In genomic region chr7:95335093-95335492, GRCh38 we compare ENCODE assay signal across 15 cellular contexts. TPM values are rescaled to one million over a fixed set of nuclear protein-coding genes. Genes with fewer than 3 reads are reported as not detected.
DNase-seq lines count a peak whose midpoint lies in the region; ATAC-seq, FAIRE-seq and TF ChIP-seq lines count a peak whose summit lies in the region.
"Had no signal": no experiment of that assay in that cellular context is flagged by ENCODE, and none has a peak within 500 bp of the region (broad histone marks: within the 10 kb centered on the region; RNA-seq: fewer than 3 reads in every experiment).

No MANE protein-coding gene starts in this region.

- no peak for ATAC-seq in gastroesophageal sphincter

- no TSS peak for BruUV-seq in mammary epithelial cell (replicated peaks; lab: Mats Ljungman, UMichigan)

- dilution Hi-C loops in mammary epithelial cell (cut with HindIII; ENCODE audit: low sequenced_read_pairs), result no loop called here

- peak overlapping the region; percentile 50 for H3K4me2 ChIP-seq in mammary epithelial cell (ENCODE audit: insufficient read depth, low read depth, low read length)
- H3K4me2 ChIP-seq: BLaER1 had no signal

- FAIRE-seq in HTR-8/SVneo (lab: Jason Lieb, UNC), result no peak

- TF ChIP-seq CTCF in AG09309 (IDR thresholded peaks at IDR 0.05; ENCODE audit: control insufficient read depth, insufficient read depth, low read depth, low read length, missing control alignments) (no peak), mammary epithelial cell (conservative IDR thresholded peaks at IDR 0.05 in 1 of 2, IDR thresholded peaks at IDR 0.05 in 1 of 2; ENCODE audit: extremely low read depth in 1 of 2, insufficient read depth in 1 of 2, low read depth in 1 of 2, low read length in 2 of 2) (no peak), gastroesophageal sphincter (IDR thresholded peaks at IDR 0.05) (no peak), transverse colon (IDR thresholded peaks at IDR 0.05) (no peak)

- peaks cover 20% of the 10 kb centered on the region for H3K4me1 ChIP-seq in mammary epithelial cell (ENCODE audit: insufficient read depth, low read length)
- no peaks in the 10 kb centered on the region for H3K4me1 ChIP-seq in gastroesophageal sphincter
- peaks cover 0 to 4% (median 0%) of the 10 kb centered on the region in 4 donors for H3K4me1 ChIP-seq in transverse colon
- H3K4me1 ChIP-seq: SJSA1 had no signal

- no peaks in the 10 kb centered on the region for H3K79me2 ChIP-seq in mammary epithelial cell (ENCODE audit: insufficient read depth, low read length)

- H3K36me3 ChIP-seq in mammary epithelial cell (ENCODE audit: insufficient read depth, low read length), result no peaks in the 10 kb centered on the region
- no peaks in the 10 kb centered on the region for H3K36me3 ChIP-seq in gastroesophageal sphincter
- no peaks in the 10 kb centered on the region for H3K36me3 ChIP-seq in transverse colon
- H3K36me3 ChIP-seq: BLaER1, ovary, SJSA1, upper lobe of left lung had no signal

- in situ Hi-C loops in mammary epithelial cell (cut with MboI; ENCODE audit: low sequenced_read_pairs in 2 of 2) (no loop called here), transverse colon (cut with MboI; ENCODE audit: low pct_ligation_motif_present in 1 of 4, low pct_unique_long_range_greater_than_20kb in 1 of 4, low sequenced_read_pairs in 3 of 4) (no loop called here)

- H3K27ac ChIP-seq in mammary epithelial cell (ENCODE audit: insufficient read depth, low read depth, low read length) (no peak overlapping the region), gastroesophageal sphincter (no peak overlapping the region), transverse colon (no peak overlapping the region)
- H3K27ac ChIP-seq: BLaER1, ovary, SJSA1, upper lobe of left lung had no signal

- intact Hi-C loops in mammary epithelial cell (cut with micrococcal nuclease) (loop anchor here (10.0 kb wide), 1 partner anchor 140 kb away; no protein-coding TSS in a partner anchor), transverse colon (cut with DNase I; ENCODE audit: low total_unique reads) (no loop called here)

- no peak overlapping the region for H3K4me3 ChIP-seq in AG09309 (ENCODE audit: control insufficient read depth, low read depth, low read length)
- no peak overlapping the region for H3K4me3 ChIP-seq in mammary epithelial cell (replicated peaks in 1 of 3; ENCODE audit: insufficient read depth in 1 of 3, low read depth in 2 of 3, low read length in 3 of 3)
- H3K4me3 ChIP-seq in gastroesophageal sphincter, result no peak overlapping the region
- H3K4me3 ChIP-seq in transverse colon, result no peak overlapping the region
- H3K4me3 ChIP-seq: BLaER1, ovary, SJSA1, upper lobe of left lung had no signal

- TF ChIP-seq EP300 in gastroesophageal sphincter (IDR thresholded peaks at IDR 0.05) (no peak), transverse colon (IDR thresholded peaks at IDR 0.05; ENCODE audit: low read depth) (no peak)

- no peak overlapping the region for H2AFZ ChIP-seq in mammary epithelial cell (ENCODE audit: low read depth, low read length)

- CTCF ChIA-PET in mammary epithelial cell (lab: Charles Lee; ENCODE audit: low non-redundant PET), result interaction anchor here (1.0 kb wide), 1 partner anchor 40 kb away, joined by 3 read pairs; no protein-coding TSS in a partner anchor

- H3K9me3 ChIP-seq in mammary epithelial cell (replicated peaks; ENCODE audit: insufficient read depth, low read length), result no peaks in the 10 kb centered on the region
- no peaks in the 10 kb centered on the region for H3K9me3 ChIP-seq in gastroesophageal sphincter
- no peaks in the 10 kb centered on the region for H3K9me3 ChIP-seq in transverse colon
- H3K9me3 ChIP-seq: BLaER1, ovary, SJSA1, upper lobe of left lung had no signal

- no peak overlapping the region for H3K9ac ChIP-seq in mammary epithelial cell (ENCODE audit: insufficient read depth, low read length)
- H3K9ac ChIP-seq: BLaER1 had no signal

- H3K27me3 ChIP-seq in mammary epithelial cell (ENCODE audit: insufficient read depth, low read length), result no peaks in the 10 kb centered on the region
- H3K27me3 ChIP-seq in gastroesophageal sphincter, result no peaks in the 10 kb centered on the region
- no peaks in the 10 kb centered on the region for H3K27me3 ChIP-seq in transverse colon
- H3K27me3 ChIP-seq: BLaER1, ovary, SJSA1, upper lobe of left lung had no signal

- no peaks in the 10 kb centered on the region for H4K20me1 ChIP-seq in mammary epithelial cell (ENCODE audit: insufficient read depth, low read length)
- H4K20me1 ChIP-seq: BLaER1 had no signal

- TF ChIP-seq POLR2A in gastroesophageal sphincter (IDR thresholded peaks at IDR 0.05) (no peak), transverse colon (IDR thresholded peaks at IDR 0.05) (no peak)

- DNase-seq in AG09309 (ENCODE audit: low read depth) (peak; percentile 4), HTR-8/SVneo (ENCODE audit: insufficient read length, low spot score) (peak; percentile 3), mammary epithelial cell (peak; percentile 76), kidney glomerular epithelial cell (lab: John Stamatoyannopoulos, UW) (peak; percentile 76), activated gamma-delta T cell (lab: John Stamatoyannopoulos, UW) (no peak), RKO (ENCODE audit: low spot score) (no peak), transverse colon (no peak)
- DNase-seq: activated naive CD4-positive, alpha-beta T cell treated with anti-CD3 and anti-CD28 coated beads, Interleukin-2, amount 10 ng/mL, durations not matched to agents 7 days and 5 days; erythroblast; ovary; upper lobe of left lung had no signal

RNA-seq across cellular contexts. Expression of gene PON1, which starts 10.8 kb away (rescaled TPM):
- not detected for total RNA-seq in mammary epithelial cell
- polyA plus RNA-seq in mammary epithelial cell, result not detected
- polyA minus RNA-seq in mammary epithelial cell, result not detected
- not detected for total RNA-seq in gastroesophageal sphincter
- 1 to 10 TPM in 1 of 4 donors, not detected in 3; 1.6 TPM for total RNA-seq in transverse colon
- total RNA-seq: cerebellum, SJSA1 had no signal

Comparison
In these comparisons a context has a peak if more than half of its experiments do, and no peak if none do; other contexts are left out.
1. DNase-seq: peak in AG09309 (single experiment), HTR-8/SVneo (single experiment), mammary epithelial cell (single experiment) and kidney glomerular epithelial cell (single experiment); none in activated gamma-delta T cell (single experiment), RKO (single experiment) and transverse colon (single experiment).